ENCODE assay signal across 27 cellular contexts in genomic region chr3:102087236-102087635, GRCh38.
"Had no signal": no experiment of that assay in that cellular context is flagged by ENCODE, and none has a peak within 500 bp of the region (broad histone marks: within the 10 kb centered on the region; RNA-seq: fewer than 3 reads in every experiment).

No MANE protein-coding gene starts in this region.

- H3K27me3 Mint-ChIP-seq: activated CD4-positive, alpha-beta memory T cell treated with anti-CD3 and anti-CD28 coated beads for 36 hours; progenitor cell of endocrine pancreas; stimulated activated naive CD8-positive, alpha-beta T cell treated with anti-CD3 and anti-CD28 coated beads, Interleukin-15, Interleukin-2, amounts not matched to agents 100 ng/mL and 50 ng/mL, for 24 hours; type B pancreatic cell had no signal

- H3K9me3 ChIP-seq: gastrocnemius medialis, left lung, lower lobe of right lung, ovary, right lobe of liver, thoracic aorta, vagina had no signal

- H3K36me3 ChIP-seq: gastrocnemius medialis, left lung, lower lobe of right lung, ovary, right lobe of liver, thoracic aorta, vagina had no signal

- H3K27me3 ChIP-seq: gastrocnemius medialis, left lung, ovary, right lobe of liver, vagina had no signal

- H3K27ac Mint-ChIP-seq: activated CD4-positive, alpha-beta memory T cell treated with anti-CD3 and anti-CD28 coated beads for 36 hours; activated T-helper 1 cell treated with anti-CD3 and anti-CD28 coated beads, Interleukin-12 subunit alpha, Interleukin-12 subunit beta, Interleukin-2, Interleukin-4 antibody, amounts not matched to agents 30 ng/mL and 10 ng/mL and 1 ng/mL, durations not matched to agents 14 hours and 24 hours and 36 hours; naive B cell; nephron progenitor cell; progenitor cell of endocrine pancreas; type B pancreatic cell had no signal

- H3K4me3 Mint-ChIP-seq: activated CD4-positive, alpha-beta memory T cell treated with anti-CD3 and anti-CD28 coated beads for 36 hours; activated T-helper 1 cell treated with anti-CD3 and anti-CD28 coated beads, Interleukin-12 subunit alpha, Interleukin-12 subunit beta, Interleukin-2, Interleukin-4 antibody, amounts not matched to agents 30 ng/mL and 10 ng/mL and 1 ng/mL, durations not matched to agents 14 hours and 24 hours and 36 hours; naive B cell; nephron progenitor cell; stimulated activated naive CD8-positive, alpha-beta T cell treated with anti-CD3 and anti-CD28 coated beads, Interleukin-15, Interleukin-2, amounts not matched to agents 100 ng/mL and 50 ng/mL, for 24 hours; type B pancreatic cell had no signal

- H3K4me3 ChIP-seq: gastrocnemius medialis, left lung, lower lobe of right lung, ovary, right lobe of liver, skin epidermis, thoracic aorta, vagina had no signal

- H3K4me1 ChIP-seq: left lung, lower lobe of right lung, right lobe of liver had no signal

- DNase-seq: activated CD4-positive, alpha-beta memory T cell treated with anti-CD3 and anti-CD28 coated beads for 36 hours; activated CD4-positive, alpha-beta T cell treated with anti-CD3 and anti-CD28 coated beads for 4 hours; activated CD8-positive, alpha-beta memory T cell treated with anti-CD3 and anti-CD28 coated beads, Interleukin-2, amount 50 U/mL, for 4 hours; activated gamma-delta T cell treated with Interleukin-2 at 50 U/mL for 16 hours; activated naive CD4-positive, alpha-beta T cell treated with anti-CD3 and anti-CD28 coated beads, Interleukin-2, amount 50 U/mL, for 16 hours; activated T-cell treated with anti-CD3 and anti-CD28 coated beads, Interleukin-2, amount 50 U/mL, for 1 hour; amniotic stem cell; caudate nucleus; effector memory CD4-positive, alpha-beta T cell; erythroblast; gastrocnemius medialis; glutamatergic neuron; left lung; lower lobe of right lung; naive B cell; nephron progenitor cell; ovary; right lobe of liver; stimulated activated CD4-positive, alpha-beta T cell treated with anti-CD3 and anti-CD28 coated beads, Interleukin-12 subunit alpha, Interleukin-12 subunit beta, amount 100 ng/mL, for 4 hours; stimulated activated CD4-positive, alpha-beta T cell treated with anti-CD3 and anti-CD28 coated beads, Interleukin-4, amount 100 ng/mL, for 1 hour had no signal

- H3K36me3 Mint-ChIP-seq: naive B cell, type B pancreatic cell had no signal

- ATAC-seq: gastrocnemius medialis, left lung, lower lobe of right lung, right lobe of liver had no signal

- H3K27ac ChIP-seq: gastrocnemius medialis, left lung, lower lobe of right lung, ovary, right lobe of liver, skin epidermis, thoracic aorta, vagina had no signal

- H3K9me3 Mint-ChIP-seq: activated CD4-positive, alpha-beta memory T cell treated with anti-CD3 and anti-CD28 coated beads for 36 hours; naive B cell; nephron progenitor cell; type B pancreatic cell had no signal
